Comparison of ENCODE assay signal across 16 cellular contexts in genomic region chr1:36253463-36253862, GRCh38. TPM values are rescaled to one million over a fixed set of nuclear protein-coding genes. Genes with fewer than 3 reads are reported as not detected.
DNase-seq lines count a peak whose midpoint lies in the region; ATAC-seq and TF ChIP-seq lines count a peak whose summit lies in the region.
"Had no signal": no experiment of that assay in that cellular context is flagged by ENCODE, and none has a peak within 500 bp of the region (broad histone marks: within the 10 kb centered on the region; RNA-seq: fewer than 3 reads in every experiment).

No MANE protein-coding gene starts in this region.

- POLR2A ChIA-PET in activated B cell treated with CpG ODN at 0.5 μM for 24 hours (lab: Charles Lee) = interaction anchor here (0.6 to 1.5 kb wide), 6 partner anchors 10 to 1236 kb away, joined by 3 to 10 read pairs (median 6); partner anchors contain the start of gene THRAP3

- H3K4me1 Mint-ChIP-seq in natural killer cell = peaks cover 63 to 66% of the 10 kb centered on the region in 2 donors
- peaks cover 45 to 49% of the 10 kb centered on the region in 2 donors for H3K4me1 Mint-ChIP-seq in natural killer cell treated with Interleukin-12 subunit alpha and Interleukin-12 subunit beta and Interleukin-15 and Interleukin-18, amount 100 ng/mL, for 72 hours (ENCODE audit: low read depth in 2 of 2)
- H3K4me1 Mint-ChIP-seq in activated B cell treated with CpG ODN at 0.5 μM for 24 hours = peaks cover 86% of the 10 kb centered on the region

- H3K9me3 ChIP-seq in hepatocyte (ENCODE audit: low read depth) (no peaks in the 10 kb centered on the region), aorta (ENCODE audit: control insufficient read depth, low read length) (no peaks in the 10 kb centered on the region), MG63 (no peaks in the 10 kb centered on the region)

- H3K36me3 Mint-ChIP-seq in natural killer cell (no peaks in the 10 kb centered on the region), activated B cell treated with CpG ODN at 0.5 μM for 24 hours (ENCODE audit: low read depth) (peaks cover 50% of the 10 kb centered on the region)
- peaks cover 14% of the 10 kb centered on the region for H3K36me3 Mint-ChIP-seq in natural killer cell treated with Interleukin-12 subunit alpha and Interleukin-12 subunit beta and Interleukin-15 and Interleukin-18, amount 100 ng/mL, for 72 hours

- in situ Hi-C loops in G401 (cut with HindIII; ENCODE audit: low sequenced_read_pairs) = no loop called here

- H2AFZ ChIP-seq in hepatocyte = no peak overlapping the region

- H3K27ac Mint-ChIP-seq in natural killer cell (peak overlapping the region; percentile 33 to 54), activated B cell treated with CpG ODN at 0.5 μM for 24 hours (peak overlapping the region; percentile 7)
- H3K27ac Mint-ChIP-seq in natural killer cell treated with Interleukin-12 subunit alpha and Interleukin-12 subunit beta and Interleukin-15 and Interleukin-18, amount 100 ng/mL, for 72 hours = no peak overlapping the region
- H3K27ac Mint-ChIP-seq: activated naive CD8-positive, alpha-beta T cell treated with anti-CD3 and anti-CD28 coated beads, Interleukin-2, amount 10 ng/mL, durations not matched to agents 7 days and 5 days; endodermal cell; progenitor cell of endocrine pancreas had no signal

- H3K79me2 ChIP-seq in hepatocyte = peaks cover 99% of the 10 kb centered on the region

- CTCF ChIA-PET in activated B cell treated with CpG ODN at 0.5 μM for 24 hours (lab: Charles Lee) = interaction anchor here (1.2 kb wide), 1 partner anchor 103 kb away, joined by 4 read pairs; the partner anchor contains the start of gene TRAPPC3

- H3K27ac ChIP-seq in hepatocyte = peak overlapping the region; percentile 11
- H3K27ac ChIP-seq in aorta (ENCODE audit: low read depth in 1 of 2, low read length in 2 of 2) = no peak overlapping the region

- DNase-seq in natural killer cell (no peak), activated B cell treated with CpG ODN at 0.5 μM for 24 hours (no peak), hepatocyte (ENCODE audit: low spot score) (peak; percentile 26), aorta (no peak), G401 (ENCODE audit: low spot score) (no peak), COR-L47 (lab: John Stamatoyannopoulos, UW) (no peak), MG63 (no peak)
- DNase-seq in natural killer cell treated with Interleukin-12 subunit alpha and Interleukin-12 subunit beta and Interleukin-15 and Interleukin-18, amount 100 ng/mL, for 72 hours (ENCODE audit: low spot score) = no peak
- DNase-seq: activated CD8-positive, alpha-beta T cell treated with anti-CD3 and anti-CD28 coated beads, Interleukin-2, amount 10 ng/mL, durations not matched to agents 7 days and 5 days; activated naive CD8-positive, alpha-beta T cell treated with anti-CD3 and anti-CD28 coated beads, Interleukin-2, amount 10 ng/mL, durations not matched to agents 7 days and 5 days; endodermal cell; KG1; stimulated activated CD4-positive, alpha-beta T cell treated with anti-CD3 and anti-CD28 coated beads, Interleukin-4, amount 100 ng/mL, for 4 hours; stimulated activated naive CD8-positive, alpha-beta T cell treated with anti-CD3 and anti-CD28 coated beads, Interleukin-15, Interleukin-2, amounts not matched to agents 100 U/mL and 50 U/mL, for 24 hours had no signal

- H3K27me3 Mint-ChIP-seq in natural killer cell (ENCODE audit: low read depth in 2 of 2) (no peaks in the 10 kb centered on the region), activated B cell treated with CpG ODN at 0.5 μM for 24 hours (no peaks in the 10 kb centered on the region)
- H3K27me3 Mint-ChIP-seq in natural killer cell treated with Interleukin-12 subunit alpha and Interleukin-12 subunit beta and Interleukin-15 and Interleukin-18, amount 100 ng/mL, for 72 hours = no peaks in the 10 kb centered on the region
- H3K27me3 Mint-ChIP-seq: activated naive CD8-positive, alpha-beta T cell treated with anti-CD3 and anti-CD28 coated beads, Interleukin-2, amount 10 ng/mL, durations not matched to agents 7 days and 5 days; progenitor cell of endocrine pancreas had no signal

- H3K36me3 ChIP-seq in hepatocyte (replicated peaks; ENCODE audit: insufficient read depth, low read depth) (no peaks in the 10 kb centered on the region), aorta (ENCODE audit: control insufficient read depth in 1 of 2, insufficient read depth in 2 of 2, low read length in 1 of 2) (no peaks in the 10 kb centered on the region), MG63 (peaks cover 60% of the 10 kb centered on the region)

- H3K4me3 Mint-ChIP-seq in natural killer cell (no peak overlapping the region), activated B cell treated with CpG ODN at 0.5 μM for 24 hours (no peak overlapping the region)
- no peak overlapping the region for H3K4me3 Mint-ChIP-seq in natural killer cell treated with Interleukin-12 subunit alpha and Interleukin-12 subunit beta and Interleukin-15 and Interleukin-18, amount 100 ng/mL, for 72 hours
- H3K4me3 Mint-ChIP-seq: activated CD8-positive, alpha-beta T cell treated with anti-CD3 and anti-CD28 coated beads, Interleukin-2, amount 10 ng/mL, durations not matched to agents 7 days and 5 days; activated naive CD8-positive, alpha-beta T cell treated with anti-CD3 and anti-CD28 coated beads, Interleukin-2, amount 10 ng/mL, durations not matched to agents 7 days and 5 days; CD14-positive monocyte; endodermal cell had no signal

- no peaks in the 10 kb centered on the region for H3K27me3 ChIP-seq in hepatocyte
- H3K27me3 ChIP-seq in aorta (ENCODE audit: control insufficient read depth in 1 of 2, insufficient read depth in 2 of 2, low read length in 1 of 2) = no peaks in the 10 kb centered on the region
- no peaks in the 10 kb centered on the region for H3K27me3 ChIP-seq in MG63

- H3K4me1 ChIP-seq in hepatocyte (ENCODE audit: insufficient read depth) (peaks cover 20% of the 10 kb centered on the region), aorta (ENCODE audit: control insufficient read depth in 1 of 2, insufficient read depth in 2 of 2, low read length in 2 of 2) (peaks cover 3 to 8% of the 10 kb centered on the region in 2 donors)

- peaks cover 94% of the 10 kb centered on the region for H4K20me1 ChIP-seq in hepatocyte (ENCODE audit: insufficient read depth, poor library complexity, severe bottlenecking)

- H3K9me2 ChIP-seq in hepatocyte (replicated peaks; ENCODE audit: insufficient read depth) = no peaks in the 10 kb centered on the region

- no peaks in the 10 kb centered on the region for H3K9me3 Mint-ChIP-seq in natural killer cell
- no peaks in the 10 kb centered on the region for H3K9me3 Mint-ChIP-seq in natural killer cell treated with Interleukin-12 subunit alpha and Interleukin-12 subunit beta and Interleukin-15 and Interleukin-18, amount 100 ng/mL, for 72 hours
- H3K9me3 Mint-ChIP-seq in activated B cell treated with CpG ODN at 0.5 μM for 24 hours = peaks cover 3% of the 10 kb centered on the region
- H3K9me3 Mint-ChIP-seq: activated naive CD8-positive, alpha-beta T cell treated with anti-CD3 and anti-CD28 coated beads, Interleukin-2, amount 10 ng/mL, durations not matched to agents 7 days and 5 days; endodermal cell had no signal

- no peak overlapping the region for H3K4me2 ChIP-seq in hepatocyte

- WGBS in hepatocyte (ENCODE audit: low lambda C conversion rate, missing lambda C conversion rate) = 82% methylated on average over 4 of the region's 4 CpGs
- 14 to 19% methylated on average over 4 of the region's 4 CpGs for WGBS in aorta, 2 donors

- TF ChIP-seq CTCF in natural killer cell (IDR thresholded peaks at IDR 0.05) (no peak), activated B cell treated with CpG ODN at 0.5 μM for 24 hours (IDR thresholded peaks at IDR 0.05) (no peak), hepatocyte (IDR thresholded peaks at IDR 0.05; ENCODE audit: poor library complexity) (no peak)

- intact Hi-C loops in natural killer cell (cut with micrococcal nuclease) (no loop called here), activated B cell treated with CpG ODN at 0.5 μM for 24 hours (cut with micrococcal nuclease) (no loop called here), aorta (cut with DNase I) (no loop called here)

- H3K4me3 ChIP-seq in hepatocyte = no peak overlapping the region
- H3K4me3 ChIP-seq in aorta (ENCODE audit: low read length in 2 of 2) = no peak overlapping the region
- no peak overlapping the region for H3K4me3 ChIP-seq in MG63

- ATAC-seq in natural killer cell (no peak), activated B cell treated with CpG ODN at 0.5 μM for 24 hours (ENCODE audit: low read depth) (no peak), aorta (ENCODE audit: low FRiP score) (peak; percentile 76)
- no peak for ATAC-seq in natural killer cell treated with Interleukin-12 subunit alpha and Interleukin-12 subunit beta and Interleukin-15 and Interleukin-18, amount 100 ng/mL, for 72 hours
- ATAC-seq: activated CD8-positive, alpha-beta T cell treated with anti-CD3 and anti-CD28 coated beads, Interleukin-2, amount 10 ng/mL, durations not matched to agents 7 days and 5 days; stimulated activated naive CD8-positive, alpha-beta T cell treated with anti-CD3 and anti-CD28 coated beads, Interleukin-15, Interleukin-2, amounts not matched to agents 100 U/mL and 50 U/mL, for 24 hours had no signal

RNA-seq across cellular contexts. Expression of gene THRAP3, which starts 29.2 kb away (rescaled TPM):
- total RNA-seq in natural killer cell (100 to 1,000 TPM in 1 of 3 donors, 10 to 100 TPM in 2; 88.6 to 110 (median 97.4) TPM), activated B cell treated with CpG ODN at 0.5 μM for 24 hours (142 and 145 TPM in 2 replicates), hepatocyte (82.7 and 84.6 TPM in 2 replicates), aorta (10 to 100 TPM; 85.3 to 91.5 TPM)
- 100 to 1,000 TPM; 118 to 131 TPM for total RNA-seq in natural killer cell treated with Interleukin-12 subunit alpha and Interleukin-12 subunit beta and Interleukin-15 and Interleukin-18, amount 100 ng/mL, for 72 hours
- polyA plus RNA-seq in hepatocyte (45.8 and 50.0 TPM in 2 replicates), aorta (10 to 100 TPM; 31.6 to 46.7 TPM)
- 83.5 and 115 TPM in 2 replicates for total RNA-seq in G401 (2014; rRNA removed; shearing (Covaris generic))
- total RNA-seq in MG63 (2014; rRNA removed; shearing (Covaris generic); ENCODE audit: low replicate concordance) = 77.6 and 84.6 TPM in 2 replicates

RNA-seq across cellular contexts. Expression of gene SH3D21, which starts 52.7 kb away (rescaled TPM):
- 1 to 10 TPM; 1.9 to 2.6 (median 2.5) TPM for total RNA-seq in natural killer cell
- total RNA-seq in natural killer cell treated with Interleukin-12 subunit alpha and Interleukin-12 subunit beta and Interleukin-15 and Interleukin-18, amount 100 ng/mL, for 72 hours = 10 to 100 TPM; 12.6 to 18.6 TPM
- 9.9 and 11.5 TPM in 2 replicates for total RNA-seq in activated B cell treated with CpG ODN at 0.5 μM for 24 hours
- total RNA-seq in hepatocyte = 2.9 and 4.6 TPM in 2 replicates
- polyA plus RNA-seq in hepatocyte = 2.6 and 4.7 TPM in 2 replicates
- total RNA-seq in aorta = 1 to 10 TPM; 4.1 to 6.9 TPM
- polyA plus RNA-seq in aorta = 1 to 10 TPM; 2.4 to 5.1 TPM
- total RNA-seq in G401 (2014; rRNA removed; shearing (Covaris generic)) = 1.9 and 4.1 TPM in 2 replicates
- 0.03 TPM in 1 of 2 replicates, not detected in the other for total RNA-seq in MG63 (2014; rRNA removed; shearing (Covaris generic); ENCODE audit: low replicate concordance)
- polyA plus RNA-seq: CD14-positive monocyte had no signal

Comparison
In these comparisons a context has a peak if more than half of its experiments do, and no peak if none do; other contexts are left out.
1. H3K27ac Mint-ChIP-seq: peak in natural killer cell (2 of 2) and activated B cell treated with CpG ODN at 0.5 μM for 24 hours (single experiment); none in natural killer cell treated with Interleukin-12 subunit alpha and Interleukin-12 subunit beta and Interleukin-15 and Interleukin-18, amount 100 ng/mL, for 72 hours (0 of 2).